13 cellular contexts compared by ENCODE assay signal in genomic region chr2:43152711-43153627, GRCh38.
A peak's percentile ranks its signal among the peaks of the same experiment; 100 is the strongest.
DNase-seq lines count a peak whose midpoint lies in the region; ATAC-seq, FAIRE-seq and TF ChIP-seq lines count a peak whose summit lies in the region.
"Had no signal": no experiment of that assay in that cellular context is flagged by ENCODE, and none has a peak within 500 bp of the region (broad histone marks: within the 10 kb centered on the region; RNA-seq: fewer than 3 reads in every experiment).

No MANE protein-coding gene starts in this region.

- H3K27ac ChIP-seq in CD4-positive, CD25-positive, alpha-beta regulatory T cell (ENCODE audit: insufficient read depth, low read length, poor library complexity, severe bottlenecking): no peak overlapping the region
- H3K27ac ChIP-seq in IMR-90 (ENCODE audit: insufficient read depth, low read length) (no peak overlapping the region), endothelial cell of umbilical vein (ENCODE audit: insufficient read depth, low read depth, low read length) (no peak overlapping the region), mammary epithelial cell (ENCODE audit: insufficient read depth, low read depth, low read length) (no peak overlapping the region)

- no peak for TF ChIP-seq POLR2A in IMR-90 (IDR thresholded peaks at IDR 0.05; ENCODE audit: low read depth, low read length)
- TF ChIP-seq POLR2A in endothelial cell of umbilical vein (IDR thresholded peaks at IDR 0.05; ENCODE audit: low read depth, low read length): no peak

- CTCF ChIA-PET in IMR-90 (lab: Yijun Ruan, JAX): interaction anchor here (0.6 kb wide), 1 partner anchor 120 kb away, joined by 3 read pairs; no protein-coding TSS in a partner anchor
- CTCF ChIA-PET in endothelial cell of umbilical vein (lab: Charles Lee): interaction anchor here (1.3 to 1.6 kb wide), 2 partner anchors 13 to 129 kb away, joined by 3 to 7 read pairs; no protein-coding TSS in a partner anchor
- CTCF ChIA-PET in mammary epithelial cell (lab: Charles Lee; ENCODE audit: low non-redundant PET): no interaction called here

- H2AK5ac ChIP-seq in IMR-90 (ENCODE audit: low read depth, low read length): peak overlapping the region; percentile 68; the same call in 1 of the 2 replicates

- no peaks in the 10 kb centered on the region for H3K27me3 Mint-ChIP-seq in CD4-positive, CD25-positive, alpha-beta regulatory T cell
- H3K27me3 Mint-ChIP-seq in nephron (ENCODE audit: low read depth): peaks cover 4% of the 10 kb centered on the region

- H3K14ac ChIP-seq in IMR-90 (replicated peaks; ENCODE audit: low read depth, low read length): no peak overlapping the region

- H4K5ac ChIP-seq in IMR-90 (ENCODE audit: low read depth, low read length): no peak overlapping the region

- intact Hi-C loops in IMR-90 (cut with micrococcal nuclease) (no loop called here), endothelial cell of umbilical vein (cut with micrococcal nuclease) (no loop called here), mammary epithelial cell (cut with micrococcal nuclease) (no loop called here)

- no peak overlapping the region for H2BK5ac ChIP-seq in IMR-90 (ENCODE audit: low read depth, low read length, poor library complexity, severe bottlenecking)

- H3K9ac ChIP-seq in IMR-90 (ENCODE audit: low read depth, low read length) (no peak overlapping the region), endothelial cell of umbilical vein (replicated peaks; ENCODE audit: extremely low read depth, insufficient read depth, low read length) (no peak overlapping the region), mammary epithelial cell (ENCODE audit: insufficient read depth, low read length) (no peak overlapping the region)

- ATAC-seq in CD4-positive, CD25-positive, alpha-beta regulatory T cell (ENCODE audit: low read depth in 2 of 2): no peak
- ATAC-seq in IMR-90 (ENCODE audit: low read depth): no peak
- ATAC-seq in GM19452 (IDR thresholded peaks at IDR 0.05; ENCODE audit: unreplicated experiment): no peak

- no peak overlapping the region; the same call in 1 of the 2 replicates for H4K91ac ChIP-seq in IMR-90 (ENCODE audit: insufficient read depth, low read depth, low read length)

- H3K4me1 Mint-ChIP-seq in CD4-positive, CD25-positive, alpha-beta regulatory T cell: peaks cover 8 to 76% (median 24%) of the 10 kb centered on the region in 4 donors
- peaks cover 5% of the 10 kb centered on the region for H3K4me1 Mint-ChIP-seq in nephron

- TF ChIP-seq RAD21 in IMR-90 (IDR thresholded peaks at IDR 0.05; ENCODE audit: low read length): no peak

- no peak for DNase-seq in CD4-positive, CD25-positive, alpha-beta regulatory T cell
- DNase-seq in IMR-90 (no peak), endothelial cell of umbilical vein (ENCODE audit: low read depth, low spot score) (peak; percentile 29), NCI-H446 treated with DMSO at 0.1 percent for 48 hours (lab: John Stamatoyannopoulos, UW) (no peak), mammary epithelial cell (no peak), occipital lobe (lab: John Stamatoyannopoulos, UW) (no peak)
- DNase-seq: activated CD4-positive, alpha-beta T cell treated with anti-CD3 and anti-CD28 coated beads, Interleukin-2, amount 50 U/mL, for 1 hour; activated gamma-delta T cell treated with Interleukin-2 at 50 U/mL for 16 hours; central memory CD4-positive, alpha-beta T cell; Karpas-422; OCI-M1 had no signal

- no peak overlapping the region for H2BK20ac ChIP-seq in IMR-90 (ENCODE audit: low read depth, low read length)

- H3K36me3 Mint-ChIP-seq in CD4-positive, CD25-positive, alpha-beta regulatory T cell: no peaks in the 10 kb centered on the region
- H3K36me3 Mint-ChIP-seq in nephron (ENCODE audit: low read depth): no peaks in the 10 kb centered on the region

- H3K18ac ChIP-seq in IMR-90 (ENCODE audit: low read depth, low read length): no peak overlapping the region

- H3K36me3 ChIP-seq in CD4-positive, CD25-positive, alpha-beta regulatory T cell (ENCODE audit: control insufficient read depth, insufficient read depth, low read length): no peaks in the 10 kb centered on the region
- H3K36me3 ChIP-seq in IMR-90 (ENCODE audit: control insufficient read depth, insufficient read depth, low read length) (no peaks in the 10 kb centered on the region), endothelial cell of umbilical vein (ENCODE audit: control insufficient read depth in 2 of 2, extremely low read depth in 1 of 2, insufficient read depth in 2 of 2, low read length in 2 of 2) (no peaks in the 10 kb centered on the region), mammary epithelial cell (ENCODE audit: insufficient read depth, low read length) (no peaks in the 10 kb centered on the region)

- H3K27me3 ChIP-seq in CD4-positive, CD25-positive, alpha-beta regulatory T cell (ENCODE audit: control insufficient read depth, insufficient read depth, low read length): no peaks in the 10 kb centered on the region
- no peaks in the 10 kb centered on the region; the same call in 1 of the 2 replicates for H3K27me3 ChIP-seq in IMR-90 (ENCODE audit: control insufficient read depth, insufficient read depth, low read length)
- no peaks in the 10 kb centered on the region for H3K27me3 ChIP-seq in endothelial cell of umbilical vein (ENCODE audit: control insufficient read depth in 2 of 2, insufficient read depth in 2 of 2, low read length in 2 of 2)
- no peaks in the 10 kb centered on the region for H3K27me3 ChIP-seq in mammary epithelial cell (ENCODE audit: insufficient read depth, low read length)

- no peaks in the 10 kb centered on the region for H4K20me1 ChIP-seq in IMR-90 (ENCODE audit: insufficient read depth, low read length)
- no peaks in the 10 kb centered on the region for H4K20me1 ChIP-seq in endothelial cell of umbilical vein (replicated peaks; ENCODE audit: control insufficient read depth, extremely low read depth, insufficient read depth, low read length)
- no peaks in the 10 kb centered on the region for H4K20me1 ChIP-seq in mammary epithelial cell (ENCODE audit: insufficient read depth, low read length)

- no peak overlapping the region for H4K8ac ChIP-seq in IMR-90 (ENCODE audit: low read depth in 2 of 2, low read length in 2 of 2)

- no peak overlapping the region for H3K4me3 ChIP-seq in CD4-positive, CD25-positive, alpha-beta regulatory T cell (ENCODE audit: low read depth, low read length)
- H3K4me3 ChIP-seq in IMR-90 (ENCODE audit: insufficient read depth, low read depth, low read length): no peak overlapping the region
- no peak overlapping the region for H3K4me3 ChIP-seq in endothelial cell of umbilical vein (replicated peaks in 1 of 3; ENCODE audit: insufficient read depth in 1 of 3, low read depth in 1 of 3, low read length in 3 of 3)
- no peak overlapping the region for H3K4me3 ChIP-seq in mammary epithelial cell (replicated peaks in 1 of 3; ENCODE audit: insufficient read depth in 1 of 3, low read depth in 2 of 3, low read length in 3 of 3)

- no peaks in the 10 kb centered on the region for H3K9me3 Mint-ChIP-seq in CD4-positive, CD25-positive, alpha-beta regulatory T cell
- no peaks in the 10 kb centered on the region for H3K9me3 Mint-ChIP-seq in nephron

- dilution Hi-C loops in IMR-90 (cut with HindIII; ENCODE audit: low sequenced_read_pairs, unreplicated experiment): no loop called here
- dilution Hi-C loops in endothelial cell of umbilical vein (cut with MboI; ENCODE audit: extremely low pct_ligation_motif_present, low sequenced_read_pairs): no loop called here
- dilution Hi-C loops in mammary epithelial cell (cut with HindIII; ENCODE audit: low sequenced_read_pairs): no loop called here

- H3K9me3 ChIP-seq in CD4-positive, CD25-positive, alpha-beta regulatory T cell (ENCODE audit: control insufficient read depth in 2 of 2, low read length in 2 of 2): no peaks in the 10 kb centered on the region
- H3K9me3 ChIP-seq in IMR-90 (ENCODE audit: control insufficient read depth, insufficient read depth, low read length) (no peaks in the 10 kb centered on the region), endothelial cell of umbilical vein (replicated peaks; ENCODE audit: control insufficient read depth, insufficient read depth, low read length) (no peaks in the 10 kb centered on the region), mammary epithelial cell (replicated peaks; ENCODE audit: insufficient read depth, low read length) (no peaks in the 10 kb centered on the region)

- H3K23ac ChIP-seq in IMR-90 (ENCODE audit: low read depth, low read length): no peak overlapping the region; the same call in 1 of the 2 replicates

- H3K4me3 Mint-ChIP-seq in CD4-positive, CD25-positive, alpha-beta regulatory T cell: peak overlapping the region in 2 of 4 donors; percentile 35 to 59
- H3K4me3 Mint-ChIP-seq in nephron: no peak overlapping the region

- in situ Hi-C loops in IMR-90 (cut with MboI; ENCODE audit: low sequenced_read_pairs): no loop called here
- in situ Hi-C loops in mammary epithelial cell (cut with MboI; ENCODE audit: low sequenced_read_pairs in 2 of 2): loop anchor here in 1 of 2 donors (10.0 kb wide), 1 partner anchor 72 kb away; the partner anchor contains the start of gene ZFP36L2

- H3K79me2 ChIP-seq in endothelial cell of umbilical vein (ENCODE audit: control insufficient read depth, insufficient read depth, low read length) (no peaks in the 10 kb centered on the region), mammary epithelial cell (ENCODE audit: insufficient read depth, low read length) (no peaks in the 10 kb centered on the region)

- H3K4me1 ChIP-seq in CD4-positive, CD25-positive, alpha-beta regulatory T cell (ENCODE audit: control insufficient read depth, insufficient read depth, low read length, poor library complexity, severe bottlenecking): peaks cover 23% of the 10 kb centered on the region
- H3K4me1 ChIP-seq in IMR-90 (ENCODE audit: control insufficient read depth, insufficient read depth, low read length): peaks cover 6% of the 10 kb centered on the region
- peaks cover 3% of the 10 kb centered on the region for H3K4me1 ChIP-seq in endothelial cell of umbilical vein (ENCODE audit: control insufficient read depth, extremely low read depth, insufficient read depth, low read length)
- peaks cover 27% of the 10 kb centered on the region for H3K4me1 ChIP-seq in mammary epithelial cell (ENCODE audit: insufficient read depth, low read length)

- no TSS peak for BruUV-seq in IMR-90 (replicated peaks; lab: Mats Ljungman, UMichigan)
- no TSS peak for BruUV-seq in endothelial cell of umbilical vein (replicated peaks; lab: Mats Ljungman, UMichigan)
- BruUV-seq in mammary epithelial cell (replicated peaks; lab: Mats Ljungman, UMichigan): no TSS peak

- peak overlapping the region in 2 of 3 donors; percentile 73 to 87 for H3K27ac Mint-ChIP-seq in CD4-positive, CD25-positive, alpha-beta regulatory T cell
- peak overlapping the region in 2 of 3 experiments; percentile 41 to 70 for H3K27ac Mint-ChIP-seq in nephron

- peaks cover 4% of the 10 kb centered on the region; the same call in 1 of the 2 replicates for H3K9me1 ChIP-seq in IMR-90 (ENCODE audit: insufficient read depth, low read length)
- no peaks in the 10 kb centered on the region for H3K9me1 ChIP-seq in endothelial cell of umbilical vein (replicated peaks; ENCODE audit: control insufficient read depth, extremely low read depth, insufficient read depth, low read length)

- FAIRE-seq in endothelial cell of umbilical vein (lab: Jason Lieb, UNC): no peak

- no peak overlapping the region for H2AFZ ChIP-seq in IMR-90 (replicated peaks; ENCODE audit: low read length, poor library complexity)
- H2AFZ ChIP-seq in endothelial cell of umbilical vein (ENCODE audit: low read depth, low read length): no peak overlapping the region
- no peak overlapping the region for H2AFZ ChIP-seq in mammary epithelial cell (ENCODE audit: low read depth, low read length)

- no peak overlapping the region for H3K56ac ChIP-seq in IMR-90 (ENCODE audit: extremely low read depth, insufficient read depth, low read length)

- TF ChIP-seq CTCF in IMR-90 (conservative IDR thresholded peaks at IDR 0.05; ENCODE audit: low read depth, low read length): no peak
- no peak for TF ChIP-seq CTCF in endothelial cell of umbilical vein (IDR thresholded peaks at IDR 0.05; ENCODE audit: extremely low read depth in 1 of 2, insufficient read depth in 1 of 2, low read depth in 1 of 2, low read length in 2 of 2)
- TF ChIP-seq CTCF in nephron (IDR thresholded peaks at IDR 0.05; ENCODE audit: unreplicated experiment in 3 of 3): no peak
- no peak for TF ChIP-seq CTCF in mammary epithelial cell (conservative IDR thresholded peaks at IDR 0.05 in 1 of 2, IDR thresholded peaks at IDR 0.05 in 1 of 2; ENCODE audit: extremely low read depth in 1 of 2, insufficient read depth in 1 of 2, low read depth in 1 of 2, low read length in 2 of 2)

- H3K79me1 ChIP-seq in IMR-90 (ENCODE audit: low read depth in 1 of 2, low read length in 2 of 2): no peaks in the 10 kb centered on the region

- H2BK120ac ChIP-seq in IMR-90 (ENCODE audit: low read depth, low read length): no peak overlapping the region

- POLR2A ChIA-PET in IMR-90 (lab: Charles Lee; ENCODE audit: unreplicated experiment) (no interaction called here), endothelial cell of umbilical vein (lab: Charles Lee) (no interaction called here)

- 100% methylated on average over 1 of the region's 10 CpGs; no CpG with 5 or more reads in 1 of the 2 experiments for WGBS in IMR-90 (ENCODE audit: extremely low coverage in 2 of 2, insufficient read length in 1 of 2), 2 experiments
- 63% methylated on average over 7 of the region's 10 CpGs for WGBS in mammary epithelial cell (ENCODE audit: low coverage, missing lambda C conversion rate)

- H3K4me2 ChIP-seq in IMR-90 (ENCODE audit: low read depth, low read length) (no peak overlapping the region), endothelial cell of umbilical vein (ENCODE audit: insufficient read depth, low read length) (no peak overlapping the region), mammary epithelial cell (ENCODE audit: insufficient read depth, low read depth, low read length) (no peak overlapping the region)

- H2AK9ac ChIP-seq in IMR-90 (replicated peaks; ENCODE audit: low read depth, low read length, poor library complexity): peak overlapping the region; percentile 81

- H3K4ac ChIP-seq in IMR-90 (ENCODE audit: low read depth, low read length): no peak overlapping the region

- no peak overlapping the region for H2BK15ac ChIP-seq in IMR-90 (ENCODE audit: low read depth, low read length)
